ENCODE assay signal across 8 cellular contexts in genomic region chr10:100986623-100986951, GRCh38. TPM values are rescaled to one million over a fixed set of nuclear protein-coding genes. Genes with fewer than 3 reads are reported as not detected.
DNase-seq lines count a peak whose midpoint lies in the region; ATAC-seq and TF ChIP-seq lines count a peak whose summit lies in the region.

No MANE protein-coding gene starts in this region.

- no peaks in the 10 kb centered on the region for H3K27me3 Mint-ChIP-seq in memory B cell

- DNase-seq in heart left ventricle (no peak), Right ventricle myocardium superior (no peak), brain microvascular endothelial cell (no peak), memory B cell (ENCODE audit: low spot score in 2 of 2) (no peak), uterus (no peak), OCI-M2 (lab: John Stamatoyannopoulos, UW; ENCODE audit: unreplicated experiment) (no peak), amniotic stem cell (lab: John Stamatoyannopoulos, UW) (no peak)

- intact Hi-C loops in heart left ventricle (cut with DNase I): loop anchor here in 2 of 10 donors (5.0 kb wide), 2 partner anchors 41 to 46 kb away; partner anchors contain the start of genes PDZD7 (in 1 of the 2) and SFXN3 (in 1 of the 2)
- intact Hi-C loops in Right ventricle myocardium superior (cut with DNase I): no loop called here
- intact Hi-C loops in uterus (cut with DNase I; ENCODE audit: low total_unique reads): no loop called here

- TF ChIP-seq POLR2A in heart left ventricle (IDR thresholded peaks at IDR 0.05): no peak
- TF ChIP-seq POLR2A in uterus (IDR thresholded peaks at IDR 0.05): no peak

- H3K36me3 ChIP-seq in heart left ventricle (peaks cover 0 to 64% (median 43%) of the 10 kb centered on the region in 9 donors), brain microvascular endothelial cell (replicated peaks) (peaks cover 19% of the 10 kb centered on the region), uterus (no peaks in the 10 kb centered on the region)

- no peak for TF ChIP-seq CTCF in heart left ventricle (IDR thresholded peaks at IDR 0.05)
- TF ChIP-seq CTCF in brain microvascular endothelial cell (IDR thresholded peaks at IDR 0.05; ENCODE audit: low read depth, low read length, missing control alignments): no peak
- no peak for TF ChIP-seq CTCF in uterus (IDR thresholded peaks at IDR 0.05)

- H3K4me3 ChIP-seq in heart left ventricle: peak overlapping the region; percentile 69 to 97 (median 87)
- peak overlapping the region; percentile 98 for H3K4me3 ChIP-seq in brain microvascular endothelial cell (ENCODE audit: low read depth, low read length)
- peak overlapping the region; percentile 87 to 88 for H3K4me3 ChIP-seq in uterus

- 13 to 21% (median 19%) methylated on average over 17 of the region's 17 CpGs for WGBS in heart left ventricle, 4 donors

- in situ Hi-C loops in brain microvascular endothelial cell (cut with HindIII; ENCODE audit: low pct_ligation_motif_present, low sequenced_read_pairs): no loop called here

- H3K27me3 ChIP-seq in heart left ventricle: no peaks in the 10 kb centered on the region
- H3K27me3 ChIP-seq in brain microvascular endothelial cell (replicated peaks): no peaks in the 10 kb centered on the region
- no peaks in the 10 kb centered on the region for H3K27me3 ChIP-seq in uterus

- H3K9me3 Mint-ChIP-seq in memory B cell: no peaks in the 10 kb centered on the region

- H3K4me3 Mint-ChIP-seq in memory B cell: peak overlapping the region; percentile 97

- peaks cover 31% of the 10 kb centered on the region for H3K36me3 Mint-ChIP-seq in memory B cell

- peak overlapping the region in 9 of 12 donors; percentile 44 to 89 (median 83) for H3K27ac ChIP-seq in heart left ventricle
- H3K27ac ChIP-seq in brain microvascular endothelial cell: peak overlapping the region; percentile 52
- H3K27ac ChIP-seq in uterus: peak overlapping the region; percentile 76 to 77

- H3K9me3 ChIP-seq in heart left ventricle: no peaks in the 10 kb centered on the region
- no peaks in the 10 kb centered on the region for H3K9me3 ChIP-seq in uterus

- peaks cover 0 to 31% (median 23%) of the 10 kb centered on the region in 12 donors for H3K4me1 ChIP-seq in heart left ventricle
- peaks cover 6 to 20% of the 10 kb centered on the region in 2 donors for H3K4me1 ChIP-seq in uterus

- H3K27ac Mint-ChIP-seq in memory B cell: no peak overlapping the region

- H3K4me1 Mint-ChIP-seq in memory B cell: peaks cover 22% of the 10 kb centered on the region

- peak in 1 of 4 donors; percentile 2 for ATAC-seq in heart left ventricle
- ATAC-seq in Right ventricle myocardium superior (ENCODE audit: poor library complexity): no peak
- no peak for ATAC-seq in memory B cell (ENCODE audit: low read depth)
- ATAC-seq in GM21381 (IDR thresholded peaks at IDR 0.05; ENCODE audit: unreplicated experiment): no peak

RNA-seq across cellular contexts. Expression of gene MRPL43, which starts 0.7 kb away (rescaled TPM):
- total RNA-seq in heart left ventricle: 100 to 1,000 TPM in 1 of 9 donors, 10 to 100 TPM in 8; 44.8 to 108 (median 55.9) TPM
- 100 to 1,000 TPM in 1 of 2 donors, 10 to 100 TPM in 1; 82.2 to 113 TPM for polyA plus RNA-seq in heart left ventricle
- 55.4 TPM for total RNA-seq in Right ventricle myocardium superior
- 100 to 1,000 TPM in 1 of 4 donors, 10 to 100 TPM in 3; 36.9 to 134 (median 51.8) TPM for total RNA-seq in uterus

RNA-seq across cellular contexts. Expression of gene TWNK, which starts 0.8 kb away (rescaled TPM):
- total RNA-seq in heart left ventricle (1 to 10 TPM; 4.7 to 7.6 (median 5.8) TPM), Right ventricle myocardium superior (6.4 TPM), uterus (10 to 100 TPM in 1 of 4 donors, 1 to 10 TPM in 2, under 1 TPM in 1; 0.51 to 11.8 (median 6.2) TPM)
- polyA plus RNA-seq in heart left ventricle: 1 to 10 TPM; 4.8 to 9.5 TPM

RNA-seq across cellular contexts. Expression of gene LZTS2, which starts 13.0 kb away (rescaled TPM):
- 10 to 100 TPM; 33.7 to 93.0 (median 40.6) TPM for total RNA-seq in heart left ventricle
- polyA plus RNA-seq in heart left ventricle: 10 to 100 TPM; 45.5 to 61.9 TPM
- 39.1 TPM for total RNA-seq in Right ventricle myocardium superior
- 100 to 1,000 TPM in 2 of 4 donors, 10 to 100 TPM in 2; 51.5 to 123 (median 85.2) TPM for total RNA-seq in uterus

RNA-seq across cellular contexts. Expression of gene SEMA4G, which starts 17.3 kb away (rescaled TPM):
- 1 to 10 TPM in 5 of 9 donors, under 1 TPM in 4; 0.53 to 1.8 (median 1.1) TPM for total RNA-seq in heart left ventricle
- under 1 TPM; 0.22 to 0.88 TPM for polyA plus RNA-seq in heart left ventricle
- 0.86 TPM for total RNA-seq in Right ventricle myocardium superior
- 10 to 100 TPM in 1 of 4 donors, 1 to 10 TPM in 3; 2.6 to 10.3 (median 4.2) TPM for total RNA-seq in uterus

RNA-seq across cellular contexts. Expression of gene PDZD7, which starts 44.3 kb away (rescaled TPM):
- under 1 TPM in 8 of 9 donors, not detected in 1; 0.09 to 0.97 (median 0.35) TPM for total RNA-seq in heart left ventricle
- under 1 TPM; 0.15 to 0.27 TPM for polyA plus RNA-seq in heart left ventricle
- total RNA-seq in Right ventricle myocardium superior: 0.38 TPM
- total RNA-seq in uterus: 1 to 10 TPM in 1 of 4 donors, under 1 TPM in 2, not detected in 1; under 0.01 to 1.3 (median 0.61) TPM
